ENCODE assay signal across 9 cellular contexts in genomic region chr2:38374978-38375377, GRCh38. TPM values are rescaled to one million over a fixed set of nuclear protein-coding genes. Genes with fewer than 3 reads are reported as not detected.
A peak's percentile ranks its signal among the peaks of the same experiment; 100 is the strongest.
DNase-seq lines count a peak whose midpoint lies in the region; ATAC-seq and TF ChIP-seq lines count a peak whose summit lies in the region.
"Had no signal": no experiment of that assay in that cellular context is flagged by ENCODE, and none has a peak within 500 bp of the region (broad histone marks: within the 10 kb centered on the region; RNA-seq: fewer than 3 reads in every experiment).

No MANE protein-coding gene starts in this region.

- H3K27me3 Mint-ChIP-seq in T-helper 17 cell (no peaks in the 10 kb centered on the region), glutamatergic neuron (ENCODE audit: unreplicated experiment) (peaks cover 7% of the 10 kb centered on the region)

- H2AFZ ChIP-seq in HCT116 (ENCODE audit: low read depth, low read length, poor library complexity, severe bottlenecking) = no peak overlapping the region

- BruUV-seq in HCT116 (replicated peaks; lab: Mats Ljungman, UMichigan) = no TSS peak

- intact Hi-C loops in HCT116 (cut with micrococcal nuclease) = no loop called here

- H4K20me1 ChIP-seq in HCT116 (ENCODE audit: insufficient read depth) = peaks cover 36% of the 10 kb centered on the region; the same call in 1 of the 2 replicates

- no peak for TF ChIP-seq RAD21 in HCT116 (IDR thresholded peaks at IDR 0.05; ENCODE audit: low read depth)

- no peak for TF ChIP-seq POLR2A in HCT116 (IDR thresholded peaks at IDR 0.05; ENCODE audit: borderline replicate concordance, extremely low read depth, insufficient read depth, insufficient read length)

- peaks cover 66% of the 10 kb centered on the region for H3K79me2 ChIP-seq in HCT116 (ENCODE audit: insufficient read depth, low read length)

- H3K36me3 Mint-ChIP-seq in T-helper 17 cell (ENCODE audit: low read depth) (peaks cover 4% of the 10 kb centered on the region), glutamatergic neuron (ENCODE audit: unreplicated experiment) (no peaks in the 10 kb centered on the region)

- H3K9ac ChIP-seq in HCT116 (ENCODE audit: low read length) (no peak overlapping the region; the same call in 1 of the 2 replicates), skeletal muscle tissue (ENCODE audit: low read depth in 1 of 3, low read length in 3 of 3) (peak overlapping the region; percentile 47 to 98 (median 90))

- CTCF ChIA-PET in HCT116 (lab: Charles Lee) = interaction anchor here (1.0 kb wide), 1 partner anchor 60 kb away, joined by 3 read pairs; no protein-coding TSS in a partner anchor

- ATAC-seq in HCT116 (no peak), T-helper 17 cell (no peak), omental fat pad (ENCODE audit: low FRiP score) (no peak)

- peak overlapping the region in 1 of 2 experiments; percentile 85; a peak in 1 of 4 replicates for H3K4me3 ChIP-seq in HCT116 (replicated peaks in 1 of 2; ENCODE audit: low read depth in 1 of 2, low read length in 2 of 2)
- H3K4me3 ChIP-seq in skeletal muscle tissue (ENCODE audit: low read length in 3 of 3) = peak overlapping the region in 2 of 3 donors; percentile 84 to 92
- no peak overlapping the region for H3K4me3 ChIP-seq in WERI-Rb-1 (ENCODE audit: low read depth, low read length)

- RAD21 ChIA-PET in HCT116 (lab: Charles Lee; ENCODE audit: low non-redundant PET in 1 of 2, low total read pairs in 2 of 2, uncharacterized antibody in 2 of 2, unreplicated experiment in 2 of 2) = no interaction called here

- H3K4me2 ChIP-seq in HCT116 (ENCODE audit: low read length) = peak overlapping the region; percentile 97

- no peak for TF ChIP-seq CTCF in HCT116 (IDR thresholded peaks at IDR 0.05 in 2 of 3, conservative IDR thresholded peaks at IDR 0.05 in 1 of 3; ENCODE audit: borderline replicate concordance in 1 of 3, insufficient read depth in 1 of 3, low read depth in 2 of 3, low read length in 2 of 3)
- no peak for TF ChIP-seq CTCF in glutamatergic neuron (IDR thresholded peaks at IDR 0.05; ENCODE audit: partially characterized antibody, unreplicated experiment)
- TF ChIP-seq CTCF in WERI-Rb-1 (IDR thresholded peaks at IDR 0.05; ENCODE audit: low read depth, low read length) = no peak
- TF ChIP-seq CTCF in omental fat pad (IDR thresholded peaks at IDR 0.05) = no peak

- H3K4me1 Mint-ChIP-seq in T-helper 17 cell (peaks cover 38% of the 10 kb centered on the region), glutamatergic neuron (ENCODE audit: low read depth, unreplicated experiment) (peaks cover 17% of the 10 kb centered on the region)

- H3K27ac Mint-ChIP-seq in T-helper 17 cell = peak overlapping the region; percentile 80
- H3K27ac Mint-ChIP-seq in glutamatergic neuron (ENCODE audit: unreplicated experiment) = no peak overlapping the region

- H3K9me3 ChIP-seq in HCT116 (ENCODE audit: control insufficient read depth in 1 of 2, insufficient read depth in 1 of 2, low read depth in 1 of 2, low read length in 2 of 2) (no peaks in the 10 kb centered on the region), T-helper 17 cell (ENCODE audit: control insufficient read depth, low read length, poor library complexity, severe bottlenecking) (no peaks in the 10 kb centered on the region), skeletal muscle tissue (ENCODE audit: control insufficient read depth in 3 of 3, low read length in 3 of 3) (no peaks in the 10 kb centered on the region), WERI-Rb-1 (ENCODE audit: severe bottlenecking) (no peaks in the 10 kb centered on the region)
- H3K9me3 ChIP-seq: neutrophil had no signal

- H3K36me3 ChIP-seq in HCT116 (ENCODE audit: control insufficient read depth in 1 of 2, insufficient read depth in 2 of 2, low read length in 2 of 2) (no peaks in the 10 kb centered on the region), skeletal muscle tissue (ENCODE audit: control insufficient read depth in 3 of 3, insufficient read depth in 3 of 3, low read length in 3 of 3) (no peaks in the 10 kb centered on the region), WERI-Rb-1 (peaks cover 21% of the 10 kb centered on the region)
- H3K36me3 ChIP-seq: neutrophil had no signal

- DNase-seq in HCT116 (ENCODE audit: low read depth, low spot score) (no peak), T-helper 17 cell (no peak), glutamatergic neuron (no peak), WERI-Rb-1 (no peak), omental fat pad (ENCODE audit: low spot score) (no peak), NCI-H146 (lab: John Stamatoyannopoulos, UW) (no peak)
- DNase-seq: NCI-H1105 treated with DMSO at 0.1 percent for 48 hours had no signal

- POLR2A ChIA-PET in HCT116 (lab: Charles Lee) = no interaction called here

- H3K27ac ChIP-seq in HCT116 (ENCODE audit: low read depth, low read length) (no peak overlapping the region), skeletal muscle tissue (ENCODE audit: low read depth, low read length) (peak overlapping the region; percentile 92), WERI-Rb-1 (no peak overlapping the region)

- H3K4me1 ChIP-seq in HCT116 (ENCODE audit: control insufficient read depth in 1 of 2, insufficient read depth in 2 of 2, low read length in 2 of 2) = peaks cover 16 to 25% of the 10 kb centered on the region in 2 experiments
- peaks cover 26 to 38% (median 32%) of the 10 kb centered on the region in 3 donors for H3K4me1 ChIP-seq in skeletal muscle tissue (ENCODE audit: control insufficient read depth in 3 of 3, insufficient read depth in 3 of 3, low read length in 3 of 3)

- H3K9me3 Mint-ChIP-seq in glutamatergic neuron (ENCODE audit: unreplicated experiment) = peaks cover 9% of the 10 kb centered on the region

- H3K27me3 ChIP-seq in HCT116 (ENCODE audit: insufficient read depth, low read length) (no peaks in the 10 kb centered on the region), skeletal muscle tissue (ENCODE audit: control insufficient read depth in 3 of 3, insufficient read depth in 3 of 3, low read length in 3 of 3) (no peaks in the 10 kb centered on the region), WERI-Rb-1 (ENCODE audit: insufficient read depth, low read depth, severe bottlenecking) (no peaks in the 10 kb centered on the region)
- H3K27me3 ChIP-seq: neutrophil had no signal

- H3K9me2 ChIP-seq in HCT116 (ENCODE audit: insufficient read depth) = no peaks in the 10 kb centered on the region

- H3K4me3 Mint-ChIP-seq in T-helper 17 cell = peak overlapping the region; percentile 94
- peak overlapping the region; percentile 85 for H3K4me3 Mint-ChIP-seq in glutamatergic neuron (ENCODE audit: unreplicated experiment)

TF ChIP-seq in HCT116, 20 proteins besides CTCF, POLR2A, EP300 and RAD21:
- TF ChIP-seq EZH2 (IDR thresholded peaks at IDR 0.05) (no peak), EZH2phosphoT487 (IDR thresholded peaks at IDR 0.05; ENCODE audit: borderline replicate concordance) (no peak), EGR1 (IDR thresholded peaks at IDR 0.05; ENCODE audit: low read depth) (no peak), TCF7L2 (IDR thresholded peaks at IDR 0.05; ENCODE audit: borderline replicate concordance, extremely low read depth, insufficient read depth, insufficient read length) (no peak), FOSL1 (IDR thresholded peaks at IDR 0.05; ENCODE audit: low read depth) (no peak), ZNF274 (IDR thresholded peaks at IDR 0.05; ENCODE audit: low read depth, low read length) (no peak), CEBPB (IDR thresholded peaks at IDR 0.05; ENCODE audit: low read depth) (no peak), CBX3 (IDR thresholded peaks at IDR 0.05; ENCODE audit: low read depth) (no peak), SP1 (IDR thresholded peaks at IDR 0.05; ENCODE audit: low read depth) (no peak), ELF1 (IDR thresholded peaks at IDR 0.05; ENCODE audit: borderline replicate concordance, low read depth) (no peak)

RNA-seq across cellular contexts. Expression of gene ATL2, which starts 2.1 kb away (rescaled TPM):
- total RNA-seq in HCT116 (2021; ENCODE audit: unreplicated experiment) (80.7 TPM), T-helper 17 cell (10 to 100 TPM; 56.9 to 60.0 TPM), glutamatergic neuron (ENCODE audit: unreplicated experiment) (39.0 TPM), skeletal muscle tissue (55.8 TPM), omental fat pad (10 to 100 TPM; 52.7 to 82.0 (median 68.2) TPM)
- polyA plus RNA-seq in HCT116 (2012) = 44.3 and 49.1 TPM in 2 replicates
